ENCODE assay signal across 1 cellular context in the genomic region with DNA sequence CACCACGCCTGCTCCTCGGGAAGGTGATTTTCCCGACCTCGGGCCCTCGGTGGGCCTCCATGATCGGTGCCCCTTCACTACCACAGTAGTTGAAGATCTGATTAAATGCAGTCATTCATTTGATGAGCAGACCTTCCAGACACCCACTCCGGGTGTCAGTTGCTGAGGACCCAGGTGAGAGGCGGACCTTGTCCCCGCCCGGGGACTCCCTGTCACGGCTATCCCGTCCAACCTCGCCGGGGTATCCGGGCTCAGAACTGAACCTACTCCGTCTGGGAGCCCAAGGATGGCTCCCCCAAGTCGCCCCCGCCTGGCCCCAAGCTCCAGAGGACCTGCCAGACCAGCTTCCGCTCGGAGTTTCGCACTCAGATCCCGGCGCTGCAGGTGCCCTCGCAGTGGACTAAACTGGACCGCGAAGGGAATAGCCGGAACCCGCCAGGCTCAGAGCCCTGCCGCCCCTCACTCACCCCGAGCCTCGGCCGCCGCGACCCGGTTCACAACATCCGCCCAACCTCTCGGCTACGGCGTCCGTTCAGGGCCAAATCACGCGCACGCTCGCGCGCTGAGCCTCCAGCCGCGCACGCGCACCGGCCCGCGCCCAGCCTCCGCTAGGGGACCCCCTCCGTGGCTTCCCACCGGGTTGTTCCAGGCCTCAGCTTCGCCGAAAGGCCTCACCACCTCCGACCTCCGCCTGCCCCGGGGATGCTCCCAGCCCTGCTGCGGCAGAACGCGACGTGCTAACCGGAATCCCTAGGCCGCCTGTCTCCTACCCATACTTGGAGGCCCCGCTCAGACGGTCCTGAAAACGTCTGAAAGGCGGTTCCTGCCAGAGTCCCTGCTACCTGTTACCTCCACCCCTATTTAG.
TF ChIP-seq lines count a peak whose summit lies in the region.

No MANE protein-coding gene starts in this region.

TF ChIP-seq in K562, 482 proteins besides CTCF, POLR2A, EP300 and RAD21 (continued from another document and continues in another):
- TF ChIP-seq, protein P1, sequence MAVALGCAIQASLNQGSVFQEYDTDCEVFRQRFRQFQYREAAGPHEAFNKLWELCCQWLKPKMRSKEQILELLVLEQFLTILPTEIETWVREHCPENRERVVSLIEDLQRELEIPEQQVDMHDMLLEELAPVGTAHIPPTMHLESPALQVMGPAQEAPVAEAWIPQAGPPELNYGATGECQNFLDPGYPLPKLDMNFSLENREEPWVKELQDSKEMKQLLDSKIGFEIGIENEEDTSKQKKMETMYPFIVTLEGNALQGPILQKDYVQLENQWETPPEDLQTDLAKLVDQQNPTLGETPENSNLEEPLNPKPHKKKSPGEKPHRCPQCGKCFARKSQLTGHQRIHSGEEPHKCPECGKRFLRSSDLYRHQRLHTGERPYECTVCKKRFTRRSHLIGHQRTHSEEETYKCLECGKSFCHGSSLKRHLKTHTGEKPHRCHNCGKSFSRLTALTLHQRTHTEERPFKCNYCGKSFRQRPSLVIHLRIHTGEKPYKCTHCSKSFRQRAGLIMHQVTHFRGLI (CRISPR knock-in tag; IDR thresholded peaks at IDR 0.05), result peak; percentile 78; the same call in 1 of the 2 replicates
- TF ChIP-seq SMARCB1 (IDR thresholded peaks at IDR 0.05; ENCODE audit: insufficient read length, low read depth), result no peak
- TF ChIP-seq ZNF57 (CRISPR knock-in tag; IDR thresholded peaks at IDR 0.05), result peak; percentile 87; the same call in 1 of the 2 replicates
- TF ChIP-seq BHLHE40 (IDR thresholded peaks at IDR 0.05; ENCODE audit: low read length), result peak; percentile 91
- TF ChIP-seq ZNF696 (CRISPR knock-in tag; conservative IDR thresholded peaks at IDR 0.05), result no peak
- TF ChIP-seq MEF2D (tag; conservative IDR thresholded peaks at IDR 0.05; ENCODE audit: low read depth), result 0 out of 2 replicates have a peak, but pooled peaks have one; percentile 17
- TF ChIP-seq SIN3B (IDR thresholded peaks at IDR 0.05; ENCODE audit: low read depth), result no peak
- peak; percentile 99 for TF ChIP-seq NRF1 (conservative IDR thresholded peaks at IDR 0.05 in 1 of 2, IDR thresholded peaks at IDR 0.05 in 1 of 2)
- no peak for TF ChIP-seq PPARD (CRISPR knock-in tag; IDR thresholded peaks at IDR 0.05)
- TF ChIP-seq, protein P2, sequence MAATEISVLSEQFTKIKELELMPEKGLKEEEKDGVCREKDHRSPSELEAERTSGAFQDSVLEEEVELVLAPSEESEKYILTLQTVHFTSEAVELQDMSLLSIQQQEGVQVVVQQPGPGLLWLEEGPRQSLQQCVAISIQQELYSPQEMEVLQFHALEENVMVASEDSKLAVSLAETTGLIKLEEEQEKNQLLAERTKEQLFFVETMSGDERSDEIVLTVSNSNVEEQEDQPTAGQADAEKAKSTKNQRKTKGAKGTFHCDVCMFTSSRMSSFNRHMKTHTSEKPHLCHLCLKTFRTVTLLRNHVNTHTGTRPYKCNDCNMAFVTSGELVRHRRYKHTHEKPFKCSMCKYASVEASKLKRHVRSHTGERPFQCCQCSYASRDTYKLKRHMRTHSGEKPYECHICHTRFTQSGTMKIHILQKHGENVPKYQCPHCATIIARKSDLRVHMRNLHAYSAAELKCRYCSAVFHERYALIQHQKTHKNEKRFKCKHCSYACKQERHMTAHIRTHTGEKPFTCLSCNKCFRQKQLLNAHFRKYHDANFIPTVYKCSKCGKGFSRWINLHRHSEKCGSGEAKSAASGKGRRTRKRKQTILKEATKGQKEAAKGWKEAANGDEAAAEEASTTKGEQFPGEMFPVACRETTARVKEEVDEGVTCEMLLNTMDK (IDR thresholded peaks at IDR 0.05; ENCODE audit: borderline replicate concordance, insufficient read depth, low read depth, low read length, poor library complexity, severe bottlenecking), result peak; percentile 100
- TF ChIP-seq, protein P3, sequence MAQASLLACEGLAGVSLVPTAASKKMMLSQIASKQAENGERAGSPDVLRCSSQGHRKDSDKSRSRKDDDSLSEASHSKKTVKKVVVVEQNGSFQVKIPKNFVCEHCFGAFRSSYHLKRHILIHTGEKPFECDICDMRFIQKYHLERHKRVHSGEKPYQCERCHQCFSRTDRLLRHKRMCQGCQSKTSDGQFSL (CRISPR knock-in tag; IDR thresholded peaks at IDR 0.05), result peak; percentile 69
- TF ChIP-seq, protein P3 (tag; IDR thresholded peaks at IDR 0.05), result no peak; a peak in 1 of 4 replicates
- TF ChIP-seq DNMT1 (IDR thresholded peaks at IDR 0.05), result peak; percentile 95
- TF ChIP-seq CHD1 (IDR thresholded peaks at IDR 0.05; ENCODE audit: low read length), result peak; percentile 98
- no peak for TF ChIP-seq SNIP1 (IDR thresholded peaks at IDR 0.05; ENCODE audit: low read depth)
- TF ChIP-seq, protein P4, sequence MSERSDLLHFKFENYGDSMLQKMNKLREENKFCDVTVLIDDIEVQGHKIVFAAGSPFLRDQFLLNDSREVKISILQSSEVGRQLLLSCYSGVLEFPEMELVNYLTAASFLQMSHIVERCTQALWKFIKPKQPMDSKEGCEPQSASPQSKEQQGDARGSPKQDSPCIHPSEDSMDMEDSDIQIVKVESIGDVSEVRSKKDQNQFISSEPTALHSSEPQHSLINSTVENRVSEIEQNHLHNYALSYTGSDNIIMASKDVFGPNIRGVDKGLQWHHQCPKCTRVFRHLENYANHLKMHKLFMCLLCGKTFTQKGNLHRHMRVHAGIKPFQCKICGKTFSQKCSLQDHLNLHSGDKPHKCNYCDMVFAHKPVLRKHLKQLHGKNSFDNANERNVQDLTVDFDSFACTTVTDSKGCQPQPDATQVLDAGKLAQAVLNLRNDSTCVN (CRISPR knock-in tag; IDR thresholded peaks at IDR 0.05), result peak; percentile 93
- TF ChIP-seq NR3C1 (CRISPR knock-in tag; IDR thresholded peaks at IDR 0.05), result peak; percentile 89; the same call in 1 of the 2 replicates
- TF ChIP-seq ZNF644 (tag; IDR thresholded peaks at IDR 0.05; ENCODE audit: low read depth), result peak; percentile 80; the same call in 1 of the 2 replicates
- no peak for TF ChIP-seq SMARCE1 (IDR thresholded peaks at IDR 0.05)
- TF ChIP-seq EHMT2 (IDR thresholded peaks at IDR 0.05), result no peak
- TF ChIP-seq JUNB (CRISPR knock-in tag; conservative IDR thresholded peaks at IDR 0.05), result peak; percentile 53; the same call in 1 of the 2 replicates
- TF ChIP-seq SAFB (IDR thresholded peaks at IDR 0.05; ENCODE audit: borderline replicate concordance, low read depth, low read length), result peak; percentile 68; the same call in 1 of the 2 replicates
- TF ChIP-seq ZNF830 (CRISPR knock-in tag; IDR thresholded peaks at IDR 0.05), result 0 out of 2 replicates have a peak, but pooled peaks have one; percentile 43
- TF ChIP-seq GABPB1 (CRISPR knock-in tag; IDR thresholded peaks at IDR 0.05), result peak; percentile 95
- TF ChIP-seq, protein P5, sequence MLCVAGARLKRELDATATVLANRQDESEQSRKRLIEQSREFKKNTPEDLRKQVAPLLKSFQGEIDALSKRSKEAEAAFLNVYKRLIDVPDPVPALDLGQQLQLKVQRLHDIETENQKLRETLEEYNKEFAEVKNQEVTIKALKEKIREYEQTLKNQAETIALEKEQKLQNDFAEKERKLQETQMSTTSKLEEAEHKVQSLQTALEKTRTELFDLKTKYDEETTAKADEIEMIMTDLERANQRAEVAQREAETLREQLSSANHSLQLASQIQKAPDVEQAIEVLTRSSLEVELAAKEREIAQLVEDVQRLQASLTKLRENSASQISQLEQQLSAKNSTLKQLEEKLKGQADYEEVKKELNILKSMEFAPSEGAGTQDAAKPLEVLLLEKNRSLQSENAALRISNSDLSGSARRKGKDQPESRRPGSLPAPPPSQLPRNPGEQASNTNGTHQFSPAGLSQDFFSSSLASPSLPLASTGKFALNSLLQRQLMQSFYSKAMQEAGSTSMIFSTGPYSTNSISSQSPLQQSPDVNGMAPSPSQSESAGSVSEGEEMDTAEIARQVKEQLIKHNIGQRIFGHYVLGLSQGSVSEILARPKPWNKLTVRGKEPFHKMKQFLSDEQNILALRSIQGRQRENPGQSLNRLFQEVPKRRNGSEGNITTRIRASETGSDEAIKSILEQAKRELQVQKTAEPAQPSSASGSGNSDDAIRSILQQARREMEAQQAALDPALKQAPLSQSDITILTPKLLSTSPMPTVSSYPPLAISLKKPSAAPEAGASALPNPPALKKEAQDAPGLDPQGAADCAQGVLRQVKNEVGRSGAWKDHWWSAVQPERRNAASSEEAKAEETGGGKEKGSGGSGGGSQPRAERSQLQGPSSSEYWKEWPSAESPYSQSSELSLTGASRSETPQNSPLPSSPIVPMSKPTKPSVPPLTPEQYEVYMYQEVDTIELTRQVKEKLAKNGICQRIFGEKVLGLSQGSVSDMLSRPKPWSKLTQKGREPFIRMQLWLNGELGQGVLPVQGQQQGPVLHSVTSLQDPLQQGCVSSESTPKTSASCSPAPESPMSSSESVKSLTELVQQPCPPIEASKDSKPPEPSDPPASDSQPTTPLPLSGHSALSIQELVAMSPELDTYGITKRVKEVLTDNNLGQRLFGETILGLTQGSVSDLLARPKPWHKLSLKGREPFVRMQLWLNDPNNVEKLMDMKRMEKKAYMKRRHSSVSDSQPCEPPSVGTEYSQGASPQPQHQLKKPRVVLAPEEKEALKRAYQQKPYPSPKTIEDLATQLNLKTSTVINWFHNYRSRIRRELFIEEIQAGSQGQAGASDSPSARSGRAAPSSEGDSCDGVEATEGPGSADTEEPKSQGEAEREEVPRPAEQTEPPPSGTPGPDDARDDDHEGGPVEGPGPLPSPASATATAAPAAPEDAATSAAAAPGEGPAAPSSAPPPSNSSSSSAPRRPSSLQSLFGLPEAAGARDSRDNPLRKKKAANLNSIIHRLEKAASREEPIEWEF (CRISPR knock-in tag; IDR thresholded peaks at IDR 0.05), result no peak
- 0 out of 2 replicates have a peak, but pooled peaks have one; percentile 45 for TF ChIP-seq NFRKB (IDR thresholded peaks at IDR 0.05; ENCODE audit: low read depth)
- TF ChIP-seq FOXK1 (CRISPR knock-in tag; IDR thresholded peaks at IDR 0.05; ENCODE audit: borderline replicate concordance), result peak; percentile 90; the same call in 1 of the 2 replicates
- TF ChIP-seq ZNF444 (CRISPR knock-in tag; IDR thresholded peaks at IDR 0.05), result no peak
- TF ChIP-seq ZBTB17 (CRISPR knock-in tag; IDR thresholded peaks at IDR 0.05), result peak; percentile 95
- no peak for TF ChIP-seq XRCC4 (IDR thresholded peaks at IDR 0.05; ENCODE audit: extremely low read depth, insufficient read depth, insufficient read length)
- TF ChIP-seq, protein P6, sequence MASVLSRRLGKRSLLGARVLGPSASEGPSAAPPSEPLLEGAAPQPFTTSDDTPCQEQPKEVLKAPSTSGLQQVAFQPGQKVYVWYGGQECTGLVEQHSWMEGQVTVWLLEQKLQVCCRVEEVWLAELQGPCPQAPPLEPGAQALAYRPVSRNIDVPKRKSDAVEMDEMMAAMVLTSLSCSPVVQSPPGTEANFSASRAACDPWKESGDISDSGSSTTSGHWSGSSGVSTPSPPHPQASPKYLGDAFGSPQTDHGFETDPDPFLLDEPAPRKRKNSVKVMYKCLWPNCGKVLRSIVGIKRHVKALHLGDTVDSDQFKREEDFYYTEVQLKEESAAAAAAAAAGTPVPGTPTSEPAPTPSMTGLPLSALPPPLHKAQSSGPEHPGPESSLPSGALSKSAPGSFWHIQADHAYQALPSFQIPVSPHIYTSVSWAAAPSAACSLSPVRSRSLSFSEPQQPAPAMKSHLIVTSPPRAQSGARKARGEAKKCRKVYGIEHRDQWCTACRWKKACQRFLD (CRISPR knock-in tag; IDR thresholded peaks at IDR 0.05), result no peak
- TF ChIP-seq, protein P7, sequence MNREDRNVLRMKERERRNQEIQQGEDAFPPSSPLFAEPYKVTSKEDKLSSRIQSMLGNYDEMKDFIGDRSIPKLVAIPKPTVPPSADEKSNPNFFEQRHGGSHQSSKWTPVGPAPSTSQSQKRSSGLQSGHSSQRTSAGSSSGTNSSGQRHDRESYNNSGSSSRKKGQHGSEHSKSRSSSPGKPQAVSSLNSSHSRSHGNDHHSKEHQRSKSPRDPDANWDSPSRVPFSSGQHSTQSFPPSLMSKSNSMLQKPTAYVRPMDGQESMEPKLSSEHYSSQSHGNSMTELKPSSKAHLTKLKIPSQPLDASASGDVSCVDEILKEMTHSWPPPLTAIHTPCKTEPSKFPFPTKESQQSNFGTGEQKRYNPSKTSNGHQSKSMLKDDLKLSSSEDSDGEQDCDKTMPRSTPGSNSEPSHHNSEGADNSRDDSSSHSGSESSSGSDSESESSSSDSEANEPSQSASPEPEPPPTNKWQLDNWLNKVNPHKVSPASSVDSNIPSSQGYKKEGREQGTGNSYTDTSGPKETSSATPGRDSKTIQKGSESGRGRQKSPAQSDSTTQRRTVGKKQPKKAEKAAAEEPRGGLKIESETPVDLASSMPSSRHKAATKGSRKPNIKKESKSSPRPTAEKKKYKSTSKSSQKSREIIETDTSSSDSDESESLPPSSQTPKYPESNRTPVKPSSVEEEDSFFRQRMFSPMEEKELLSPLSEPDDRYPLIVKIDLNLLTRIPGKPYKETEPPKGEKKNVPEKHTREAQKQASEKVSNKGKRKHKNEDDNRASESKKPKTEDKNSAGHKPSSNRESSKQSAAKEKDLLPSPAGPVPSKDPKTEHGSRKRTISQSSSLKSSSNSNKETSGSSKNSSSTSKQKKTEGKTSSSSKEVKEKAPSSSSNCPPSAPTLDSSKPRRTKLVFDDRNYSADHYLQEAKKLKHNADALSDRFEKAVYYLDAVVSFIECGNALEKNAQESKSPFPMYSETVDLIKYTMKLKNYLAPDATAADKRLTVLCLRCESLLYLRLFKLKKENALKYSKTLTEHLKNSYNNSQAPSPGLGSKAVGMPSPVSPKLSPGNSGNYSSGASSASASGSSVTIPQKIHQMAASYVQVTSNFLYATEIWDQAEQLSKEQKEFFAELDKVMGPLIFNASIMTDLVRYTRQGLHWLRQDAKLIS (CRISPR knock-in tag; IDR thresholded peaks at IDR 0.05), result peak; percentile 97
- TF ChIP-seq SETDB1 (IDR thresholded peaks at IDR 0.05; ENCODE audit: low read length), result peak; percentile 100
- TF ChIP-seq, protein P8, sequence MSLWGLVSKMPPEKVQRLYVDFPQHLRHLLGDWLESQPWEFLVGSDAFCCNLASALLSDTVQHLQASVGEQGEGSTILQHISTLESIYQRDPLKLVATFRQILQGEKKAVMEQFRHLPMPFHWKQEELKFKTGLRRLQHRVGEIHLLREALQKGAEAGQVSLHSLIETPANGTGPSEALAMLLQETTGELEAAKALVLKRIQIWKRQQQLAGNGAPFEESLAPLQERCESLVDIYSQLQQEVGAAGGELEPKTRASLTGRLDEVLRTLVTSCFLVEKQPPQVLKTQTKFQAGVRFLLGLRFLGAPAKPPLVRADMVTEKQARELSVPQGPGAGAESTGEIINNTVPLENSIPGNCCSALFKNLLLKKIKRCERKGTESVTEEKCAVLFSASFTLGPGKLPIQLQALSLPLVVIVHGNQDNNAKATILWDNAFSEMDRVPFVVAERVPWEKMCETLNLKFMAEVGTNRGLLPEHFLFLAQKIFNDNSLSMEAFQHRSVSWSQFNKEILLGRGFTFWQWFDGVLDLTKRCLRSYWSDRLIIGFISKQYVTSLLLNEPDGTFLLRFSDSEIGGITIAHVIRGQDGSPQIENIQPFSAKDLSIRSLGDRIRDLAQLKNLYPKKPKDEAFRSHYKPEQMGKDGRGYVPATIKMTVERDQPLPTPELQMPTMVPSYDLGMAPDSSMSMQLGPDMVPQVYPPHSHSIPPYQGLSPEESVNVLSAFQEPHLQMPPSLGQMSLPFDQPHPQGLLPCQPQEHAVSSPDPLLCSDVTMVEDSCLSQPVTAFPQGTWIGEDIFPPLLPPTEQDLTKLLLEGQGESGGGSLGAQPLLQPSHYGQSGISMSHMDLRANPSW (CRISPR knock-in tag; IDR thresholded peaks at IDR 0.05), result peak; percentile 99
- TF ChIP-seq NELFE (IDR thresholded peaks at IDR 0.05; ENCODE audit: insufficient read depth, insufficient read length), result no peak
- no peak for TF ChIP-seq PURB (CRISPR knock-in tag; IDR thresholded peaks at IDR 0.05; ENCODE audit: low read depth)
- TF ChIP-seq ZNF764 (CRISPR knock-in tag; IDR thresholded peaks at IDR 0.05; ENCODE audit: low read depth), result no peak
